ENCODE assay signal across 8 cellular contexts in the genomic region with DNA sequence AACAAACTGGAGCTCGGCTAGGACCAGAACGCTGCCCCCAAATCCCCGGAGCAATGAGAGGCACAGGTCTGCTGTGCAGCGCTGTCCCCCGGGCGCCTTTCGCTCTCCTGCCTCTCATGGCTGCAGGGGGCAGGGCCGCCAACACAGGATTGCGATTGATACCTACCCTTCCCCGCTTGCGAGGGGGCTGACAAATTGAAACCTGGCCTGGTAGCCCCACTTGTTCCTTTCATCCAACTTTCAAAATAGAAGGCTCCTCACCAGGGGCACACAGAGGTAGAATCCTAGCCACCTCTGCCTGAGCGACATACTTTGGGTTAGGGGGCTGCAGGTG. TPM values are rescaled to one million over a fixed set of nuclear protein-coding genes. Genes with fewer than 3 reads are reported as not detected.
A peak's percentile ranks its signal among the peaks of the same experiment; 100 is the strongest.
DNase-seq lines count a peak whose midpoint lies in the region; ATAC-seq lines count a peak whose summit lies in the region.

No MANE protein-coding gene starts in this region.

- H3K9me3 Mint-ChIP-seq in dendritic cell treated with granulocyte-macrophage colony-stimulating factor and Interleukin-4, amounts not matched to agents 40 ng/mL and 50 ng/mL, for 4 days = no peaks in the 10 kb centered on the region
- no peaks in the 10 kb centered on the region for H3K9me3 Mint-ChIP-seq in naive thymus-derived CD8-positive, alpha-beta T cell

- H3K4me3 Mint-ChIP-seq in dendritic cell treated with granulocyte-macrophage colony-stimulating factor and Interleukin-4, amounts not matched to agents 40 ng/mL and 50 ng/mL, for 4 days = peak overlapping the region; percentile 79
- peak overlapping the region; percentile 87 to 95 (median 92) for H3K4me3 Mint-ChIP-seq in naive thymus-derived CD8-positive, alpha-beta T cell

- no peak overlapping the region for H3K9ac ChIP-seq in HUES64 (ENCODE audit: low read depth, low read length)

- WGBS in HUES64 = 9% methylated on average over 12 of the region's 12 CpGs

- H3K36me3 Mint-ChIP-seq in dendritic cell treated with granulocyte-macrophage colony-stimulating factor and Interleukin-4, amounts not matched to agents 40 ng/mL and 50 ng/mL, for 4 days (ENCODE audit: low read depth) = peaks cover 55% of the 10 kb centered on the region
- peaks cover 0 to 32% (median 17%) of the 10 kb centered on the region in 3 donors for H3K36me3 Mint-ChIP-seq in naive thymus-derived CD8-positive, alpha-beta T cell

- H3K27ac Mint-ChIP-seq in dendritic cell treated with granulocyte-macrophage colony-stimulating factor and Interleukin-4, amounts not matched to agents 40 ng/mL and 50 ng/mL, for 4 days = peak overlapping the region; percentile 90
- H3K27ac Mint-ChIP-seq in naive thymus-derived CD8-positive, alpha-beta T cell = peak overlapping the region; percentile 89 to 97 (median 95)

- peak overlapping the region; percentile 70 for H3K4me3 ChIP-seq in HUES64 (ENCODE audit: low read length)

- POLR2A ChIA-PET in naive thymus-derived CD8-positive, alpha-beta T cell (lab: Charles Lee) = interaction anchor here (1.3 to 13.0 kb wide), 13 partner anchors 14 to 135 kb away, joined by 3 to 416 read pairs (median 47); a partner anchor contains a TSS

- no peak overlapping the region for H3K27ac ChIP-seq in HUES64 (ENCODE audit: low read depth, low read length)

- H3K4me1 ChIP-seq in HUES64 (ENCODE audit: insufficient read depth, low read length) = peaks cover 9% of the 10 kb centered on the region

- H3K27me3 ChIP-seq in HUES64 (ENCODE audit: insufficient read depth, low read length) = peaks cover 6% of the 10 kb centered on the region; the same call in 1 of the 2 replicates

- peaks cover 5% of the 10 kb centered on the region; the same call in 1 of the 2 replicates for H3K36me3 ChIP-seq in HUES64 (ENCODE audit: insufficient read depth, low read length)

- peaks cover 64% of the 10 kb centered on the region for H3K4me1 Mint-ChIP-seq in dendritic cell treated with granulocyte-macrophage colony-stimulating factor and Interleukin-4, amounts not matched to agents 40 ng/mL and 50 ng/mL, for 4 days (ENCODE audit: low read depth)
- peaks cover 13 to 57% (median 52%) of the 10 kb centered on the region in 4 donors for H3K4me1 Mint-ChIP-seq in naive thymus-derived CD8-positive, alpha-beta T cell

- peak; percentile 11 for ATAC-seq in GM19463 (IDR thresholded peaks at IDR 0.05; ENCODE audit: unreplicated experiment)
- ATAC-seq in naive thymus-derived CD8-positive, alpha-beta T cell = peak; percentile 48 to 54

- no peaks in the 10 kb centered on the region for H3K9me3 ChIP-seq in HUES64 (ENCODE audit: insufficient read depth, low read depth, low read length)

- peaks cover 1% of the 10 kb centered on the region for H3K27me3 Mint-ChIP-seq in dendritic cell treated with granulocyte-macrophage colony-stimulating factor and Interleukin-4, amounts not matched to agents 40 ng/mL and 50 ng/mL, for 4 days
- H3K27me3 Mint-ChIP-seq in naive thymus-derived CD8-positive, alpha-beta T cell = no peaks in the 10 kb centered on the region

- intact Hi-C loops in dendritic cell treated with granulocyte-macrophage colony-stimulating factor and Interleukin-4, amounts not matched to agents 40 ng/mL and 50 ng/mL, for 4 days (cut with micrococcal nuclease) = loop anchor here (1.0 to 10.0 kb wide), 5 partner anchors 12 to 175 kb away; a partner anchor contains a TSS

- peak in 2 of 10 donors; percentile 42 to 73 for DNase-seq in naive thymus-derived CD8-positive, alpha-beta T cell
- DNase-seq in DMS53 (lab: John Stamatoyannopoulos, UW) (no peak), nucleus accumbens (lab: John Stamatoyannopoulos, UW) (no peak), NCI-H1092 (lab: John Stamatoyannopoulos, UW) (no peak), hippocampal formation (lab: John Stamatoyannopoulos, UW) (no peak)

RNA-seq across cellular contexts. Expression of a gene that starts 0.6 kb away (rescaled TPM):
- polyA plus RNA-seq in HUES64 (2013, experiment 1 of 2) = 3.8 TPM
- polyA plus RNA-seq in HUES64 (2013, experiment 2 of 2) = 7.5 TPM
- total RNA-seq in naive thymus-derived CD8-positive, alpha-beta T cell = 10 to 100 TPM; 18.0 to 20.4 TPM
- 10 to 100 TPM; 16.9 to 33.5 (median 20.8) TPM for polyA plus RNA-seq in naive thymus-derived CD8-positive, alpha-beta T cell

RNA-seq across cellular contexts. Expression of a gene that starts 23.3 kb away (rescaled TPM):
- polyA plus RNA-seq in HUES64 (2013, experiment 1 of 2) = not detected
- polyA plus RNA-seq in HUES64 (2013, experiment 2 of 2) = not detected
- total RNA-seq in naive thymus-derived CD8-positive, alpha-beta T cell = 1 to 10 TPM in 1 of 2 experiments, under 1 TPM in 1; 0.81 to 1.1 TPM
- 10 to 100 TPM in 1 of 3 donors, 1 to 10 TPM in 2; 4.4 to 11.6 (median 4.4) TPM for polyA plus RNA-seq in naive thymus-derived CD8-positive, alpha-beta T cell

RNA-seq across cellular contexts. Expression of a gene that starts 36.8 kb away (rescaled TPM):
- 4.2 TPM for polyA plus RNA-seq in HUES64 (2013, experiment 1 of 2)
- 4.7 TPM for polyA plus RNA-seq in HUES64 (2013, experiment 2 of 2)
- total RNA-seq in naive thymus-derived CD8-positive, alpha-beta T cell = 10 to 100 TPM; 66.7 to 67.7 TPM
- polyA plus RNA-seq in naive thymus-derived CD8-positive, alpha-beta T cell = 10 to 100 TPM; 56.7 to 83.4 (median 62.0) TPM

RNA-seq across cellular contexts. Expression of a gene that starts 43.4 kb away (rescaled TPM):
- 1.3 TPM for polyA plus RNA-seq in HUES64 (2013, experiment 1 of 2)
- polyA plus RNA-seq in HUES64 (2013, experiment 2 of 2) = 1.3 TPM
- total RNA-seq in naive thymus-derived CD8-positive, alpha-beta T cell = not detected
- not detected for polyA plus RNA-seq in naive thymus-derived CD8-positive, alpha-beta T cell
